In genomic region chrX:154444001-154444754, GRCh38 we compare ENCODE assay signal across 8 cellular contexts. TPM values are rescaled to one million over a fixed set of nuclear protein-coding genes. Genes with fewer than 3 reads are reported as not detected.
A peak's percentile ranks its signal among the peaks of the same experiment; 100 is the strongest.
DNase-seq lines count a peak whose midpoint lies in the region; ATAC-seq and TF ChIP-seq lines count a peak whose summit lies in the region.

TSS of gene FAM50A (plus strand) at chrX:154444141. CDS start at chrX:154444236, 95 bp downstream.

- DNase-seq in DMS 273 (lab: John Stamatoyannopoulos, UW; ENCODE audit: unreplicated experiment) = peak; percentile 84
- no peak for DNase-seq in DMS 273 treated with DMSO at 0.1 percent for 48 hours (lab: John Stamatoyannopoulos, UW)
- DNase-seq in NCI-H2107 (lab: John Stamatoyannopoulos, UW) = peak; percentile 48
- peak; percentile 52 to 60 for DNase-seq in activated CD4-positive, alpha-beta T cell treated with anti-CD3 and anti-CD28 coated beads for 24 hours (ENCODE audit: low read depth in 2 of 2)
- peak; percentile 79 for DNase-seq in colonic mucosa
- peak; percentile 85 for DNase-seq in left kidney (ENCODE audit: low read depth, low spot score)
- DNase-seq in stimulated activated CD4-positive, alpha-beta T cell treated with anti-CD3 and anti-CD28 coated beads, Interleukin-2, amount 100 ng/mL, for 24 hours = peak; percentile 71 to 79

- H3K4me3 ChIP-seq in colonic mucosa = peak within 1 kb of the TSS; percentile 54

- no peaks in the 10 kb centered on the region for H3K4me1 ChIP-seq in colonic mucosa

- ATAC-seq in HG02642 (IDR thresholded peaks at IDR 0.05; ENCODE audit: poor library complexity, unreplicated experiment) = peak; percentile 65

- peaks cover 7% of the 10 kb centered on the region for H3K36me3 ChIP-seq in colonic mucosa

- no peaks in the 10 kb centered on the region for H3K27me3 ChIP-seq in colonic mucosa

- intact Hi-C loops in colonic mucosa (cut with DNase I) = no loop called here

- no peaks in the 10 kb centered on the region for H3K9me3 ChIP-seq in colonic mucosa

- H3K27ac ChIP-seq in colonic mucosa = peak within 1 kb of the TSS; percentile 65

- H3K9ac ChIP-seq in colonic mucosa (ENCODE audit: low read depth in 2 of 2, low read length in 2 of 2) = peak within 1 kb of the TSS; percentile 72 to 81

- no peak for TF ChIP-seq CTCF in colonic mucosa (IDR thresholded peaks at IDR 0.05)

RNA-seq across cellular contexts. Expression of gene FAM50A, which starts in this region (rescaled TPM):
- 10 to 100 TPM; 41.9 to 60.1 TPM for total RNA-seq in colonic mucosa
